10 cellular contexts compared by ENCODE assay signal in the genomic region with DNA sequence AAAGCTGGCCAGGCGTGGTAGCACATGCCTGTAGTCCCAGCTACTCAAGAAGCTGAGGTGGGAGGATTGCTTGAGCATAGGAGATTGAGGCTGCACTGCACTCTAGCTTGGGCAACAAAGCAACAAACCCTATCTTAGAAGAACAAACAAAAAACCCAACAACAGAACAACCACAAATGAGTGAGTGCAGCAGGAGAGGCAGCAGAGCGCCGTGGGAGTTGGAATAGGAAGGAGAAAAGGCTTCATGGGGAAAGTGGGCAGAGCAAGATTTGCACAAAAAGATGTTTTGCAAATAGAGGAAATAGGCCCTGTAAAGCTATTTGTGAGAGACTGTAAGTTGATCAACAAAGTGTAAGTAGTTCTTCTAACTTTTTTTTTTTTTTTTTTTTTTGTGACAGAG. TPM values are rescaled to one million over a fixed set of nuclear protein-coding genes. Genes with fewer than 3 reads are reported as not detected.
DNase-seq lines count a peak whose midpoint lies in the region; TF ChIP-seq lines count a peak whose summit lies in the region.
"Had no signal": no experiment of that assay in that cellular context is flagged by ENCODE, and none has a peak within 500 bp of the region (broad histone marks: within the 10 kb centered on the region; RNA-seq: fewer than 3 reads in every experiment).

No MANE protein-coding gene starts in this region.

- no peak for DNase-seq in activated naive CD4-positive, alpha-beta T cell treated with anti-CD3 and anti-CD28 coated beads for 36 hours
- DNase-seq in activated naive CD4-positive, alpha-beta T cell treated with anti-CD3 and anti-CD28 coated beads, Interleukin-2, amount 50 U/mL, for 16 hours = no peak
- peak in 2 of 3 donors; percentile 65 to 79 for DNase-seq in Peyer's patch
- no peak for DNase-seq in dorsolateral prefrontal cortex
- DNase-seq in substantia nigra (lab: John Stamatoyannopoulos, UW) = no peak
- DNase-seq in NCI-H1417 treated with DMSO at 0.1 percent for 48 hours (lab: John Stamatoyannopoulos, UW) = no peak
- DNase-seq in stimulated activated CD4-positive, alpha-beta T cell treated with anti-CD3 and anti-CD28 coated beads, Interleukin-1b, Interleukin-23, amount 100 ng/mL, for 48 hours = no peak
- no peak for DNase-seq in stimulated activated CD4-positive, alpha-beta T cell treated with anti-CD3 and anti-CD28 coated beads, Interleukin-4, amount 100 ng/mL, for 24 hours
- DNase-seq: small intestine had no signal

- peaks cover 77% of the 10 kb centered on the region for H3K36me3 Mint-ChIP-seq in activated naive CD4-positive, alpha-beta T cell treated with anti-CD3 and anti-CD28 coated beads for 36 hours (ENCODE audit: low read depth)

- CTCF ChIA-PET in activated naive CD4-positive, alpha-beta T cell treated with anti-CD3 and anti-CD28 coated beads for 36 hours (lab: Charles Lee) = interaction anchor here (0.5 to 2.3 kb wide), 6 partner anchors 11 to 140 kb away, joined by 4 to 8 read pairs (median 4); partner anchors contain the start of gene SMAP2

- H3K9me3 ChIP-seq in Peyer's patch = no peaks in the 10 kb centered on the region

- H3K9me3 Mint-ChIP-seq in activated naive CD4-positive, alpha-beta T cell treated with anti-CD3 and anti-CD28 coated beads for 36 hours = no peaks in the 10 kb centered on the region

- peak overlapping the region in 1 of 4 donors; percentile 2 for H3K4me3 ChIP-seq in Peyer's patch
- H3K4me3 ChIP-seq in dorsolateral prefrontal cortex = no peak overlapping the region

- peak overlapping the region; percentile 95 for H3K27ac Mint-ChIP-seq in activated naive CD4-positive, alpha-beta T cell treated with anti-CD3 and anti-CD28 coated beads for 36 hours

- peaks cover 96% of the 10 kb centered on the region for H3K4me1 Mint-ChIP-seq in activated naive CD4-positive, alpha-beta T cell treated with anti-CD3 and anti-CD28 coated beads for 36 hours (ENCODE audit: low read depth)

- TF ChIP-seq POLR2A in Peyer's patch (IDR thresholded peaks at IDR 0.05) = no peak

- H3K27me3 Mint-ChIP-seq in activated naive CD4-positive, alpha-beta T cell treated with anti-CD3 and anti-CD28 coated beads for 36 hours (ENCODE audit: low read depth) = no peaks in the 10 kb centered on the region

- peak overlapping the region in 3 of 4 donors; percentile 87 to 100 (median 92) for H3K27ac ChIP-seq in Peyer's patch
- peak overlapping the region in 56 of 59 donors; percentile 1 to 92 (median 78) for H3K27ac ChIP-seq in dorsolateral prefrontal cortex
- peak overlapping the region; percentile 49 for H3K27ac ChIP-seq in substantia nigra (ENCODE audit: low read depth, low read length, poor library complexity, severe bottlenecking)
- H3K27ac ChIP-seq: VCaP had no signal

- TF ChIP-seq CTCF in Peyer's patch (IDR thresholded peaks at IDR 0.05) (no peak), dorsolateral prefrontal cortex (IDR thresholded peaks at IDR 0.05 in 54 of 56, conservative IDR thresholded peaks at IDR 0.05 in 2 of 56; ENCODE audit: low read depth in 1 of 56, partially characterized antibody in 56 of 56) (no peak)

- H3K4me1 ChIP-seq in Peyer's patch = peaks cover 5 to 86% (median 33%) of the 10 kb centered on the region in 4 donors

- intact Hi-C loops in activated naive CD4-positive, alpha-beta T cell treated with anti-CD3 and anti-CD28 coated beads for 36 hours (cut with micrococcal nuclease) = no loop called here
- intact Hi-C loops in dorsolateral prefrontal cortex (cut with DNase I) = no loop called here

- peak overlapping the region; percentile 22 for H3K4me3 Mint-ChIP-seq in activated naive CD4-positive, alpha-beta T cell treated with anti-CD3 and anti-CD28 coated beads for 36 hours

- H3K27me3 ChIP-seq in Peyer's patch (no peaks in the 10 kb centered on the region), dorsolateral prefrontal cortex (no peaks in the 10 kb centered on the region)

- no peaks in the 10 kb centered on the region for H3K36me3 ChIP-seq in Peyer's patch

RNA-seq across cellular contexts. Expression of gene SMAP2, which starts 19.6 kb away (rescaled TPM):
- 100 to 1,000 TPM; 390 to 391 TPM for total RNA-seq in activated naive CD4-positive, alpha-beta T cell treated with anti-CD3 and anti-CD28 coated beads for 36 hours
- total RNA-seq in Peyer's patch = 100 to 1,000 TPM in 1 of 4 donors, 10 to 100 TPM in 3; 24.7 to 170 (median 33.7) TPM
- total RNA-seq in dorsolateral prefrontal cortex = 100 to 1,000 TPM in 80 of 120 experiments, 10 to 100 TPM in 40; 58.5 to 148 (median 109) TPM

RNA-seq across cellular contexts. Expression of gene ZFP69B, which starts 57.1 kb away (rescaled TPM):
- total RNA-seq in activated naive CD4-positive, alpha-beta T cell treated with anti-CD3 and anti-CD28 coated beads for 36 hours = 10 to 100 TPM; 11.2 to 11.3 TPM
- 1 to 10 TPM in 3 of 4 donors, under 1 TPM in 1; 0.88 to 5.8 (median 2.3) TPM for total RNA-seq in Peyer's patch
- total RNA-seq in dorsolateral prefrontal cortex = 10 to 100 TPM in 94 of 120 experiments, 1 to 10 TPM in 26; 5.1 to 18.3 (median 12.0) TPM

Comparison
In these comparisons a context has a peak if more than half of its experiments do, and no peak if none do; other contexts are left out.
1. DNase-seq: peak in Peyer's patch (2 of 3); none in activated naive CD4-positive, alpha-beta T cell treated with anti-CD3 and anti-CD28 coated beads for 36 hours (single experiment), activated naive CD4-positive, alpha-beta T cell treated with anti-CD3 and anti-CD28 coated beads, Interleukin-2, amount 50 U/mL, for 16 hours (single experiment), dorsolateral prefrontal cortex (0 of 10), substantia nigra (0 of 49), NCI-H1417 treated with DMSO at 0.1 percent for 48 hours (single experiment), stimulated activated CD4-positive, alpha-beta T cell treated with anti-CD3 and anti-CD28 coated beads, Interleukin-1b, Interleukin-23, amount 100 ng/mL, for 48 hours (single experiment) and stimulated activated CD4-positive, alpha-beta T cell treated with anti-CD3 and anti-CD28 coated beads, Interleukin-4, amount 100 ng/mL, for 24 hours (single experiment).
2. Peak in every context shown above with its lines, with median percentiles within 50 percentile points of each other: H3K27ac ChIP-seq.